In genomic region chr18:59426855-59427254, GRCh38 we compare ENCODE assay signal across 23 cellular contexts.
DNase-seq lines count a peak whose midpoint lies in the region; ATAC-seq, FAIRE-seq and TF ChIP-seq lines count a peak whose summit lies in the region.
"Had no signal": no experiment of that assay in that cellular context is flagged by ENCODE, and none has a peak within 500 bp of the region (broad histone marks: within the 10 kb centered on the region; RNA-seq: fewer than 3 reads in every experiment).

No MANE protein-coding gene starts in this region.

- DNase-seq in NCI-H1436 (lab: John Stamatoyannopoulos, UW) = peak; percentile 26
- DNase-seq in NCI-H1436 treated with DMSO at 0.1 percent for 48 hours (lab: John Stamatoyannopoulos, UW) = no peak
- DNase-seq in NCI-H510A (lab: John Stamatoyannopoulos, UW) = peak; percentile 14
- DNase-seq in bronchial epithelial cell (ENCODE audit: low read depth) = peak; percentile 99
- DNase-seq in urothelium cell line (ENCODE audit: low spot score) = no peak
- no peak for DNase-seq in T-cell
- no peak for DNase-seq in AML-193 (lab: John Stamatoyannopoulos, UW)
- DNase-seq: BE2C; Calu3; CD4-positive, CD25-positive, alpha-beta regulatory T cell; Kasumi-1; MG63; NCI-H1048; NCI-H1930; NCI-H226; PC-9 had no signal

- no peaks in the 10 kb centered on the region for H3K9me3 ChIP-seq in HEK293 (ENCODE audit: control insufficient read depth, insufficient read depth, low read depth, low read length)
- H3K9me3 ChIP-seq: BE2C, MG63 had no signal

- peaks cover 5 to 6% of the 10 kb centered on the region in 2 donors for H3K27me3 Mint-ChIP-seq in T-cell

- H3K36me3 Mint-ChIP-seq in T-cell = no peaks in the 10 kb centered on the region
- H3K36me3 Mint-ChIP-seq: CD4-positive, CD25-positive, alpha-beta regulatory T cell had no signal

- H3K4me3 Mint-ChIP-seq in T-cell = no peak overlapping the region
- H3K4me3 Mint-ChIP-seq: CD4-positive, CD25-positive, alpha-beta regulatory T cell; GM23338; T-helper 1 cell treated with Interleukin-12 subunit alpha and Interleukin-12 subunit beta and Interleukin-4 antibody, amounts not matched to agents 30 μg/mL and 1 μg/mL, for 36 hours had no signal

- no peak overlapping the region for H3K27ac ChIP-seq in HEK293 (ENCODE audit: extremely low read depth, low read depth, low read length)
- H3K27ac ChIP-seq: PC-9, RWPE1 had no signal

- no peak for TF ChIP-seq CTCF in HEK293 (tag by site-specific recombination; IDR thresholded peaks at IDR 0.05)
- no peak for TF ChIP-seq CTCF in bronchial epithelial cell (IDR thresholded peaks at IDR 0.05; ENCODE audit: insufficient read depth, low read length, severe bottlenecking)

- POLR2A ChIA-PET in HEK293 (lab: Yijun Ruan, JAX) (no interaction called here), T-cell (lab: Charles Lee) (no interaction called here)

- H3K4me3 ChIP-seq in HEK293 (ENCODE audit: low read depth, low read length) (no peak overlapping the region), bronchial epithelial cell (ENCODE audit: low read depth, low read length) (no peak overlapping the region)
- H3K4me3 ChIP-seq: GM23338, MG63, PC-9 had no signal

- H3K36me3 ChIP-seq in HEK293 (ENCODE audit: control insufficient read depth in 2 of 2, insufficient read depth in 1 of 2, low read length in 2 of 2) (no peaks in the 10 kb centered on the region), bronchial epithelial cell (ENCODE audit: control insufficient read depth, insufficient read depth, low read length) (no peaks in the 10 kb centered on the region)
- H3K36me3 ChIP-seq: BE2C, MG63 had no signal

- CTCF ChIA-PET in HEK293 (lab: Yijun Ruan, JAX) (no interaction called here), T-cell (lab: Charles Lee) (no interaction called here)

- H3K4me1 Mint-ChIP-seq in T-cell = no peaks in the 10 kb centered on the region
- H3K4me1 Mint-ChIP-seq: CD4-positive, CD25-positive, alpha-beta regulatory T cell; GM23338 had no signal

- FAIRE-seq in bronchial epithelial cell (lab: Jason Lieb, UNC) (peak; percentile 97), urothelium cell line (lab: Jason Lieb, UNC) (no peak)
- FAIRE-seq: GM12892, GM18507 had no signal

- no peak overlapping the region for H3K27ac Mint-ChIP-seq in T-cell
- H3K27ac Mint-ChIP-seq: CD4-positive, CD25-positive, alpha-beta regulatory T cell; GM23338; T-helper 1 cell treated with Interleukin-12 subunit alpha and Interleukin-12 subunit beta and Interleukin-4 antibody, amounts not matched to agents 30 μg/mL and 1 μg/mL, for 36 hours had no signal

- H3K9me3 Mint-ChIP-seq in T-cell = no peaks in the 10 kb centered on the region
- H3K9me3 Mint-ChIP-seq: GM23338; T-helper 1 cell treated with Interleukin-12 subunit alpha and Interleukin-12 subunit beta and Interleukin-4 antibody, amounts not matched to agents 30 μg/mL and 1 μg/mL, for 36 hours had no signal

- no peaks in the 10 kb centered on the region for H3K27me3 ChIP-seq in bronchial epithelial cell (ENCODE audit: control insufficient read depth, insufficient read depth, low read length)
- H3K27me3 ChIP-seq: BE2C, MG63 had no signal

- H3K4me1 ChIP-seq in HEK293 (ENCODE audit: control insufficient read depth, insufficient read depth, low read length) = no peaks in the 10 kb centered on the region
- H3K4me1 ChIP-seq: BE2C had no signal

- no peak for ATAC-seq in T-cell (replicated peaks in 1 of 4)
- ATAC-seq: GM23338, HCT116 had no signal

TF ChIP-seq in HEK293, 187 proteins besides CTCF, POLR2A, EP300 and RAD21:
- TF ChIP-seq PRDM10 (tag by site-specific recombination; IDR thresholded peaks at IDR 0.05) (peak; percentile 79), TSHZ1 (tag by site-specific recombination; IDR thresholded peaks at IDR 0.05; ENCODE audit: borderline replicate concordance) (no peak), KLF8 (tag by site-specific recombination; IDR thresholded peaks at IDR 0.05) (no peak)

Comparison
In these comparisons a context has a peak if more than half of its experiments do, and no peak if none do; other contexts are left out.
1. DNase-seq: peak in NCI-H1436 (single experiment), NCI-H510A (single experiment) and bronchial epithelial cell (single experiment); none in NCI-H1436 treated with DMSO at 0.1 percent for 48 hours (single experiment), urothelium cell line (single experiment), T-cell (0 of 34) and AML-193 (0 of 2).